ENCODE assay signal across 17 cellular contexts in genomic region chr7:45160374-45160773, GRCh38. TPM values are rescaled to one million over a fixed set of nuclear protein-coding genes. Genes with fewer than 3 reads are reported as not detected.
DNase-seq lines count a peak whose midpoint lies in the region; ATAC-seq, FAIRE-seq and TF ChIP-seq lines count a peak whose summit lies in the region.
"Had no signal": no experiment of that assay in that cellular context is flagged by ENCODE, and none has a peak within 500 bp of the region (broad histone marks: within the 10 kb centered on the region; RNA-seq: fewer than 3 reads in every experiment).

No MANE protein-coding gene starts in this region.

- no peaks in the 10 kb centered on the region for H3K9me3 ChIP-seq in WERI-Rb-1 (ENCODE audit: severe bottlenecking)
- H3K9me3 ChIP-seq: Caco-2, thoracic aorta had no signal

- H3K27ac ChIP-seq in WERI-Rb-1 = no peak overlapping the region
- H3K27ac ChIP-seq: thoracic aorta had no signal

- TF ChIP-seq POLR2A in GM12891 (IDR thresholded peaks at IDR 0.05; ENCODE audit: low read depth, low read length) = no peak

- peak; percentile 64 for ATAC-seq in GM19438 (IDR thresholded peaks at IDR 0.05; ENCODE audit: low read depth, unreplicated experiment)
- no peak for ATAC-seq in GM18873 (IDR thresholded peaks at IDR 0.05; ENCODE audit: low FRiP score, unreplicated experiment)
- ATAC-seq: Panc1 had no signal

- H3K27me3 ChIP-seq in WERI-Rb-1 (ENCODE audit: insufficient read depth, low read depth, severe bottlenecking) = no peaks in the 10 kb centered on the region

- TF ChIP-seq CTCF in WERI-Rb-1 (IDR thresholded peaks at IDR 0.05; ENCODE audit: low read depth, low read length) = no peak

- peak; percentile 57 for FAIRE-seq in GM12891 (lab: Jason Lieb, UNC)
- FAIRE-seq: islet of Langerhans had no signal

- no peaks in the 10 kb centered on the region for H3K36me3 ChIP-seq in WERI-Rb-1
- H3K36me3 ChIP-seq: thoracic aorta had no signal

- DNase-seq in GM12891 (ENCODE audit: insufficient read length, low spot score) (peak; percentile 48), M059J (ENCODE audit: low read depth) (peak; percentile 10), midbrain (lab: John Stamatoyannopoulos, UW) (peak; percentile 18), NCI-H226 (no peak), WERI-Rb-1 (no peak), NCI-H526 (lab: John Stamatoyannopoulos, UW) (no peak)
- DNase-seq: Caco-2; caudate nucleus; H9; NCI-H2029; occipital lobe; stimulated activated CD4-positive, alpha-beta T cell treated with anti-CD3 and anti-CD28 coated beads, Interleukin-4, amount 100 ng/mL, for 24 hours had no signal

- H3K4me3 ChIP-seq in WERI-Rb-1 (ENCODE audit: low read depth, low read length) = no peak overlapping the region
- H3K4me3 ChIP-seq: thoracic aorta had no signal

TF ChIP-seq in GM12891, 5 proteins besides CTCF, POLR2A, EP300 and RAD21:
- no peak for TF ChIP-seq POLR2AphosphoS5 (IDR thresholded peaks at IDR 0.05; ENCODE audit: low read depth, low read length)
- TF ChIP-seq PAX5 (IDR thresholded peaks at IDR 0.05; ENCODE audit: insufficient read depth, low read length, severe bottlenecking) = no peak
- TF ChIP-seq TAF1 (IDR thresholded peaks at IDR 0.05; ENCODE audit: low read depth, low read length) = no peak
- TF ChIP-seq POU2F2 (IDR thresholded peaks at IDR 0.05; ENCODE audit: low read depth, low read length) = no peak
- TF ChIP-seq SPI1 (IDR thresholded peaks at IDR 0.05; ENCODE audit: low read depth, low read length) = no peak

RNA-seq across cellular contexts. Expression of gene RAMP3, which starts 2.8 kb away (rescaled TPM):
- not detected for polyA plus RNA-seq in GM12891 (2012; ENCODE audit: low read depth, missing spikeins)
- 0.66 and 1.7 TPM in 2 replicates for total RNA-seq in M059J (2014; rRNA removed; shearing (Covaris generic))
- total RNA-seq: Caco-2 had no signal

RNA-seq across cellular contexts. Expression of gene TBRG4, which starts 48.9 kb away (rescaled TPM):
- 58.5 TPM for polyA plus RNA-seq in GM12891 (2012; ENCODE audit: low read depth, missing spikeins)
- total RNA-seq in M059J (2014; rRNA removed; shearing (Covaris generic)) = 55.3 and 66.6 TPM in 2 replicates

Comparison
In these comparisons a context has a peak if more than half of its experiments do, and no peak if none do; other contexts are left out.
1. DNase-seq: peak in GM12891 (single experiment), M059J (single experiment) and midbrain (single experiment); none in NCI-H226 (single experiment), WERI-Rb-1 (single experiment) and NCI-H526 (0 of 2).